Comparison of ENCODE assay signal across 35 cellular contexts in the genomic region with DNA sequence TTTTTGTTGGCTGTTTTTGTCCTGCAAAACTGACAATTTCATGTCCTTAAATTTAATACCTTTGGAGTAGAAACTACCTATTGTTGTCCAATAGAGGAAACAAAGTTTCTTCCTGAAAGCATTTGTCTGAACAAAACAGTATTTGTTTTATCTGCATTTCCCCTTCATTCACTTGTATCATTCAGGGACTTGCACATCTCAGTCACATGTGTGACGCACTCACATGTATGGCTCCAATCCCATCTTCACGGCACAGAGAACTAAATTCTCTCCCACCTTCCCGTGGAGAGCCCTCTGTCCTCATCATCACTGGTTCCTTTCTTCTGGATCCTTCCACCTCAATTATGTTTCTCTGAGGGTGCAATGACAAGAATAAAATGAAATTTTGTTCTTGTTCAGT. TPM values are rescaled to one million over a fixed set of nuclear protein-coding genes. Genes with fewer than 3 reads are reported as not detected.
"Had no signal": no experiment of that assay in that cellular context is flagged by ENCODE, and none has a peak within 500 bp of the region (broad histone marks: within the 10 kb centered on the region; RNA-seq: fewer than 3 reads in every experiment).

No MANE protein-coding gene starts in this region.

- H3K36me3 ChIP-seq: colonic mucosa, esophagus muscularis mucosa, gastroesophageal sphincter, heart right ventricle, neutrophil, pancreas, right atrium auricular region, transverse colon, upper lobe of right lung, uterus had no signal

- H3K27ac ChIP-seq: colonic mucosa, esophagus muscularis mucosa, foreskin keratinocyte, gastroesophageal sphincter, heart right ventricle, neutrophil, pancreas, right atrium auricular region, transverse colon, upper lobe of right lung, uterus had no signal

- H3K4me2 ChIP-seq: smooth muscle cell had no signal

- H3K4me1 ChIP-seq: colonic mucosa, esophagus muscularis mucosa, foreskin keratinocyte, gastroesophageal sphincter, heart right ventricle, pancreas, right atrium auricular region, transverse colon, upper lobe of right lung, uterus had no signal

- H3K27me3 ChIP-seq: colonic mucosa, esophagus muscularis mucosa, gastroesophageal sphincter, heart right ventricle, neutrophil, pancreas, right atrium auricular region, transverse colon, upper lobe of right lung, uterus had no signal

- H3K9me3 ChIP-seq: colonic mucosa, mucosa of descending colon, neutrophil, pancreas, right atrium auricular region, transverse colon, upper lobe of right lung, uterus had no signal

- H3K4me3 ChIP-seq: colonic mucosa, esophagus muscularis mucosa, gastroesophageal sphincter, heart right ventricle, lung, mucosa of descending colon, pancreas, right atrium auricular region, smooth muscle cell, transverse colon, upper lobe of right lung, uterus had no signal

- DNase-seq: colonic mucosa; effector memory CD4-positive, alpha-beta T cell; foreskin keratinocyte; glutamatergic neuron; heart right ventricle; immature natural killer cell; islet precursor cell; kidney glomerular epithelial cell; left ventricle myocardium superior; mesenchymal stem cell; mucosa of descending colon; naive B cell; pancreas; stimulated activated CD4-positive, alpha-beta T cell treated with anti-CD3 and anti-CD28 coated beads, Interleukin-12 subunit alpha, Interleukin-12 subunit beta, amount 100 ng/mL, for 4 hours; stimulated activated CD4-positive, alpha-beta T cell treated with anti-CD3 and anti-CD28 coated beads, Interleukin-1b, Interleukin-23, amount 100 ng/mL, for 48 hours; stimulated activated CD4-positive, alpha-beta T cell treated with anti-CD3 and anti-CD28 coated beads, Interleukin-4, amount 100 ng/mL, for 1 hour; stimulated activated CD8-positive, alpha-beta memory T cell treated with anti-CD3 and anti-CD28 coated beads, Interleukin-4, amount 100 ng/mL, for 48 hours; stimulated activated naive CD4-positive, alpha-beta T cell; stimulated activated naive CD8-positive, alpha-beta T cell treated with anti-CD3 and anti-CD28 coated beads, Interleukin-15, amount 100 ng/mL, for 72 hours; transverse colon; upper lobe of right lung; uterus had no signal

- ATAC-seq: foreskin keratinocyte; gastroesophageal sphincter; heart right ventricle; left ventricle myocardium superior; mucosa of descending colon; natural killer cell treated with Interleukin-12 subunit alpha and Interleukin-12 subunit beta and Interleukin-15 and Interleukin-18, amount 100 ng/mL, for 72 hours; pancreas; sciatic nerve; stimulated activated naive CD8-positive, alpha-beta T cell treated with anti-CD3 and anti-CD28 coated beads, Interleukin-15, amount 100 ng/mL, for 72 hours; upper lobe of right lung had no signal

RNA-seq across cellular contexts. Expression of a gene that starts 49.5 kb away (rescaled TPM):
- total RNA-seq: endothelial cell of umbilical vein, epithelial cell of proximal tubule, esophagus muscularis mucosa, fibroblast of lung, left ventricle myocardium superior, mesothelial cell of epicardium, progenitor cell of endocrine pancreas, right atrium auricular region, smooth muscle cell, upper lobe of right lung had no signal
